ENCODE assay signal across 1 cellular context in the genomic region with DNA sequence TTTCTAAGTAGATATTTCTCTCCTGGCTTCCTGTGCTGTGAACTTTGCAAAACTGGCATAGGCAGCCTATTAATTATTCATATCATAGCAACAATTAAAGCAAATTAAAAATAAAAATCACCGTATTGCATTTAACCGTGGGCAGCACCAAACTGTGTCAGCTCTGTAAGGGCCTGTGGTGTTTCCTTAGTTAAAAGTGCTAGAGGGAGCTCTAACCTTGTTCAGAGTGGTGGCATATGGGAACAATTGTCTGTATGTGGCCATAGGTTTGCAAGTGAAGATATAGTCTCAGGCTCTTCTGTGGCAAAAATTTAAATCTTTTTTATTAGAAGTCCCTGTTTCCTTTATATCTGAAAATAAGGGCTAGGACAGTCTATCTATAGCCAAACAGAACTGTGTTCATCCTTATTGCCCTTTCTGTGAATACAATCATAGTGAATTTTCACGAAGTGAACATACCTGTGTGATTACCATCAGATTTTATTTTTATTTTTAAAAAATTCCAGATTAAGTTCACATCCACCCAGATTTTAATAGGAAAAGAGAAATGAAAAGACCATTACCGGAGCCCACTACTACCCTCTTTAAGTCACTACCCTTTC.
TF ChIP-seq lines count a peak whose summit lies in the region.

No MANE protein-coding gene starts in this region.

TF ChIP-seq in Ishikawa, 13 proteins besides CTCF, POLR2A, EP300 and RAD21 (continued from another document):
- TF ChIP-seq, protein P1, sequence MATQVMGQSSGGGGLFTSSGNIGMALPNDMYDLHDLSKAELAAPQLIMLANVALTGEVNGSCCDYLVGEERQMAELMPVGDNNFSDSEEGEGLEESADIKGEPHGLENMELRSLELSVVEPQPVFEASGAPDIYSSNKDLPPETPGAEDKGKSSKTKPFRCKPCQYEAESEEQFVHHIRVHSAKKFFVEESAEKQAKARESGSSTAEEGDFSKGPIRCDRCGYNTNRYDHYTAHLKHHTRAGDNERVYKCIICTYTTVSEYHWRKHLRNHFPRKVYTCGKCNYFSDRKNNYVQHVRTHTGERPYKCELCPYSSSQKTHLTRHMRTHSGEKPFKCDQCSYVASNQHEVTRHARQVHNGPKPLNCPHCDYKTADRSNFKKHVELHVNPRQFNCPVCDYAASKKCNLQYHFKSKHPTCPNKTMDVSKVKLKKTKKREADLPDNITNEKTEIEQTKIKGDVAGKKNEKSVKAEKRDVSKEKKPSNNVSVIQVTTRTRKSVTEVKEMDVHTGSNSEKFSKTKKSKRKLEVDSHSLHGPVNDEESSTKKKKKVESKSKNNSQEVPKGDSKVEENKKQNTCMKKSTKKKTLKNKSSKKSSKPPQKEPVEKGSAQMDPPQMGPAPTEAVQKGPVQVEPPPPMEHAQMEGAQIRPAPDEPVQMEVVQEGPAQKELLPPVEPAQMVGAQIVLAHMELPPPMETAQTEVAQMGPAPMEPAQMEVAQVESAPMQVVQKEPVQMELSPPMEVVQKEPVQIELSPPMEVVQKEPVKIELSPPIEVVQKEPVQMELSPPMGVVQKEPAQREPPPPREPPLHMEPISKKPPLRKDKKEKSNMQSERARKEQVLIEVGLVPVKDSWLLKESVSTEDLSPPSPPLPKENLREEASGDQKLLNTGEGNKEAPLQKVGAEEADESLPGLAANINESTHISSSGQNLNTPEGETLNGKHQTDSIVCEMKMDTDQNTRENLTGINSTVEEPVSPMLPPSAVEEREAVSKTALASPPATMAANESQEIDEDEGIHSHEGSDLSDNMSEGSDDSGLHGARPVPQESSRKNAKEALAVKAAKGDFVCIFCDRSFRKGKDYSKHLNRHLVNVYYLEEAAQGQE (IDR thresholded peaks at IDR 0.05; ENCODE audit: low read depth), result no peak
- TF ChIP-seq, protein P2, sequence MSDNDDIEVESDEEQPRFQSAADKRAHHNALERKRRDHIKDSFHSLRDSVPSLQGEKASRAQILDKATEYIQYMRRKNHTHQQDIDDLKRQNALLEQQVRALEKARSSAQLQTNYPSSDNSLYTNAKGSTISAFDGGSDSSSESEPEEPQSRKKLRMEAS (IDR thresholded peaks at IDR 0.05), result no peak
- TF ChIP-seq CREB1 (IDR thresholded peaks at IDR 0.05; ENCODE audit: low read depth) (no peak), NFIC (IDR thresholded peaks at IDR 0.05) (no peak), EGR1 (IDR thresholded peaks at IDR 0.05) (no peak), CEBPB (IDR thresholded peaks at IDR 0.05) (no peak)
